In the genomic region with DNA sequence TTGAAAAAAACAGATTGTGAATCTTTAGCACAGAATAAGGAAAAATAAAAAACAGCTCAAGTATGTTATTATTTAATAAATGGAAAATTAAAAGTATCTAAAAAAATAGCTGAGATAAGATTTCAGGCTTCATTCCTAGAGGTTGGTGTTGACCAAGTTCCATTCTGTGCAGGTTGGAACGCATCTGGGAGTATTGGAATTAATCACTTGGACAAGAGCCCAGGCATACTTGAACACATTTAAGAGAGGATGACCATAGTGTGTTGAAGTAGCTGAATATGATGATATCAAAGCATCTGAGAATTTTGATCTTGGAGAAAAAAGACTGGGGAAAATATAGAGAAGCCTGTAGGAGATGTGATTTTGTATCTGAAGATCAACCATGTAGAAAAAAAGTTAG, we compare ENCODE assay signal across 37 cellular contexts. TPM values are rescaled to one million over a fixed set of nuclear protein-coding genes. Genes with fewer than 3 reads are reported as not detected.
"Had no signal": no experiment of that assay in that cellular context is flagged by ENCODE, and none has a peak within 500 bp of the region (broad histone marks: within the 10 kb centered on the region; RNA-seq: fewer than 3 reads in every experiment).

No MANE protein-coding gene starts in this region.

- H3K36me3 ChIP-seq: adrenal gland had no signal

- H3K27me3 ChIP-seq: adrenal gland had no signal

- H3K4me3 Mint-ChIP-seq: activated B cell treated with CpG ODN at 0.5 μM for 24 hours; activated CD4-positive, alpha-beta memory T cell treated with anti-CD3 and anti-CD28 coated beads for 36 hours; activated CD4-positive, alpha-beta T cell treated with anti-CD3 and anti-CD28 coated beads, Interleukin-2, amount 10 ng/mL, durations not matched to agents 24 days and 14 days; activated CD8-positive, alpha-beta T cell treated with anti-CD3 and anti-CD28 coated beads for 36 hours; activated naive CD4-positive, alpha-beta T cell treated with anti-CD3 and anti-CD28 coated beads for 36 hours; activated naive CD8-positive, alpha-beta T cell treated with anti-CD3 and anti-CD28 coated beads for 36 hours; activated T-cell treated with anti-CD3 and anti-CD28 coated beads, Interleukin-2, amount 50 U/mL, for 4 hours; activated T-cell treated with anti-CD3 and anti-CD28 coated beads, Interleukin-2, amount 50 U/mL, for 72 hours; activated T-helper 1 cell treated with anti-CD3 and anti-CD28 coated beads, Interleukin-12 subunit alpha, Interleukin-12 subunit beta, Interleukin-2, Interleukin-4 antibody, amounts not matched to agents 30 ng/mL and 10 ng/mL and 1 ng/mL, durations not matched to agents 14 hours and 24 hours and 36 hours; activated T-helper 17 cell treated with anti-CD3 and anti-CD28 coated beads, Interleukin-2, amount 50 U/mL, for 72 hours; brain; T-helper 1 cell treated with Interleukin-12 subunit alpha and Interleukin-12 subunit beta and Interleukin-4 antibody, amounts not matched to agents 30 μg/mL and 1 μg/mL, for 36 hours; T-helper 2 cell treated with Interferon-gamma antibody and Interleukin-4, amounts not matched to agents 5 μg/mL and 100 μg/mL, for 36 hours had no signal

- H3K27ac Mint-ChIP-seq: activated B cell treated with CpG ODN at 0.5 μM for 24 hours; activated CD4-positive, alpha-beta memory T cell treated with anti-CD3 and anti-CD28 coated beads for 36 hours; activated CD4-positive, alpha-beta T cell treated with anti-CD3 and anti-CD28 coated beads, Interleukin-2, amount 10 ng/mL, durations not matched to agents 24 days and 14 days; activated CD8-positive, alpha-beta T cell treated with anti-CD3 and anti-CD28 coated beads for 36 hours; activated naive CD4-positive, alpha-beta T cell treated with anti-CD3 and anti-CD28 coated beads for 36 hours; activated naive CD4-positive, alpha-beta T cell treated with anti-CD3 and anti-CD28 coated beads, Interleukin-2, amount 50 U/mL, for 72 hours; activated naive CD8-positive, alpha-beta T cell treated with anti-CD3 and anti-CD28 coated beads for 36 hours; activated T-cell treated with anti-CD3 and anti-CD28 coated beads, Interleukin-2, amount 50 U/mL, for 72 hours; activated T-helper 1 cell treated with anti-CD3 and anti-CD28 coated beads, Interleukin-12 subunit alpha, Interleukin-12 subunit beta, Interleukin-2, Interleukin-4 antibody, amounts not matched to agents 30 ng/mL and 10 ng/mL and 1 ng/mL, durations not matched to agents 14 hours and 24 hours and 36 hours; activated T-helper 17 cell treated with anti-CD3 and anti-CD28 coated beads, Interleukin-2, amount 50 U/mL, for 72 hours; brain; T-helper 1 cell treated with Interleukin-12 subunit alpha and Interleukin-12 subunit beta and Interleukin-4 antibody, amounts not matched to agents 30 μg/mL and 1 μg/mL, for 36 hours; T-helper 2 cell treated with Interferon-gamma antibody and Interleukin-4, amounts not matched to agents 5 μg/mL and 100 μg/mL, for 36 hours had no signal

- H3K36me3 Mint-ChIP-seq: activated CD4-positive, alpha-beta memory T cell treated with anti-CD3 and anti-CD28 coated beads for 36 hours; activated naive CD8-positive, alpha-beta T cell treated with anti-CD3 and anti-CD28 coated beads for 36 hours; brain had no signal

- DNase-seq: activated B cell treated with CpG ODN at 0.5 μM for 24 hours; activated CD4-positive, alpha-beta memory T cell treated with anti-CD3 and anti-CD28 coated beads for 36 hours; activated CD4-positive, alpha-beta T cell treated with anti-CD3 and anti-CD28 coated beads for 4 hours; activated CD4-positive, alpha-beta T cell treated with anti-CD3 and anti-CD28 coated beads, Interleukin-2, amount 10 ng/mL, durations not matched to agents 24 days and 14 days; activated CD4-positive, alpha-beta T cell treated with anti-CD3 and anti-CD28 coated beads, Interleukin-2, amount 50 U/mL, for 1 hour; activated CD4-positive, alpha-beta T cell treated with anti-CD3 and anti-CD28 coated beads, Interleukin-2, amount 50 U/mL, for 4 hours; activated CD4-positive, CD25-positive, alpha-beta regulatory T cell treated with anti-CD3 and anti-CD28 coated beads, Interleukin-2, amount 50 U/mL, for 72 hours; activated CD8-positive, alpha-beta memory T cell treated with anti-CD3 and anti-CD28 coated beads, Interleukin-2, amount 50 U/mL, for 4 hours; activated CD8-positive, alpha-beta T cell treated with anti-CD3 and anti-CD28 coated beads for 36 hours; activated effector memory CD4-positive, alpha-beta T cell treated with anti-CD3 and anti-CD28 coated beads, Interleukin-2, amount 50 U/mL, for 16 hours; activated gamma-delta T cell treated with Interleukin-2 at 50 U/mL for 16 hours; activated naive CD4-positive, alpha-beta T cell; activated naive CD4-positive, alpha-beta T cell treated with anti-CD3 and anti-CD28 coated beads for 36 hours; activated naive CD4-positive, alpha-beta T cell treated with anti-CD3 and anti-CD28 coated beads, Interleukin-2, amount 50 U/mL, for 16 hours; activated naive CD8-positive, alpha-beta T cell treated with anti-CD3 and anti-CD28 coated beads for 36 hours; activated T-cell treated with anti-CD3 and anti-CD28 coated beads for 4 hours; activated T-cell treated with anti-CD3 and anti-CD28 coated beads, Interleukin-2, amount 50 U/mL, for 1 hour; activated T-cell treated with anti-CD3 and anti-CD28 coated beads, Interleukin-2, amount 50 U/mL, for 4 hours; activated T-cell treated with anti-CD3 and anti-CD28 coated beads, Interleukin-2, amount 50 U/mL, for 72 hours; adrenal gland; amniotic stem cell; aorta; central memory CD4-positive, alpha-beta T cell; T-helper 1 cell; T-helper 2 cell; T-helper 9 cell had no signal

- H3K27ac ChIP-seq: adrenal gland, VCaP had no signal

- H3K27me3 Mint-ChIP-seq: activated B cell treated with CpG ODN at 0.5 μM for 24 hours; activated CD4-positive, alpha-beta memory T cell treated with anti-CD3 and anti-CD28 coated beads for 36 hours; activated CD4-positive, alpha-beta T cell treated with anti-CD3 and anti-CD28 coated beads, Interleukin-2, amount 10 ng/mL, durations not matched to agents 24 days and 14 days; activated CD8-positive, alpha-beta T cell treated with anti-CD3 and anti-CD28 coated beads for 36 hours; activated naive CD8-positive, alpha-beta T cell treated with anti-CD3 and anti-CD28 coated beads for 36 hours; activated T-helper 17 cell treated with anti-CD3 and anti-CD28 coated beads, Interleukin-2, amount 50 U/mL, for 72 hours; brain had no signal

- H3K4me1 Mint-ChIP-seq: activated B cell treated with CpG ODN at 0.5 μM for 24 hours; activated CD4-positive, alpha-beta T cell treated with anti-CD3 and anti-CD28 coated beads, Interleukin-2, amount 10 ng/mL, durations not matched to agents 24 days and 14 days; activated naive CD8-positive, alpha-beta T cell treated with anti-CD3 and anti-CD28 coated beads for 36 hours; activated T-helper 17 cell treated with anti-CD3 and anti-CD28 coated beads, Interleukin-2, amount 50 U/mL, for 72 hours had no signal

- H3K4me1 ChIP-seq: adrenal gland had no signal

- H3K9me3 Mint-ChIP-seq: activated B cell treated with CpG ODN at 0.5 μM for 24 hours; activated CD4-positive, alpha-beta memory T cell treated with anti-CD3 and anti-CD28 coated beads for 36 hours; activated CD4-positive, alpha-beta T cell treated with anti-CD3 and anti-CD28 coated beads, Interleukin-2, amount 10 ng/mL, durations not matched to agents 24 days and 14 days; activated CD8-positive, alpha-beta T cell treated with anti-CD3 and anti-CD28 coated beads for 36 hours; T-helper 1 cell treated with Interleukin-12 subunit alpha and Interleukin-12 subunit beta and Interleukin-4 antibody, amounts not matched to agents 30 μg/mL and 1 μg/mL, for 36 hours had no signal

- H3K9me3 ChIP-seq: adrenal gland had no signal

- H3K4me3 ChIP-seq: adrenal gland had no signal

- FAIRE-seq: TTC549 had no signal

RNA-seq across cellular contexts. Expression of gene VCX, which starts 54.6 kb away (rescaled TPM):
- total RNA-seq: activated B cell treated with CpG ODN at 0.5 μM for 24 hours; activated CD4-positive, alpha-beta memory T cell treated with anti-CD3 and anti-CD28 coated beads for 36 hours; activated CD4-positive, alpha-beta T cell treated with anti-CD3 and anti-CD28 coated beads, Interleukin-2, amount 10 ng/mL, durations not matched to agents 24 days and 14 days; activated CD8-positive, alpha-beta memory T cell treated with anti-CD3 and anti-CD28 coated beads for 36 hours; activated CD8-positive, alpha-beta T cell treated with anti-CD3 and anti-CD28 coated beads for 36 hours; activated naive CD4-positive, alpha-beta T cell treated with anti-CD3 and anti-CD28 coated beads for 36 hours; activated naive CD4-positive, alpha-beta T cell treated with anti-CD3 and anti-CD28 coated beads, Interleukin-2, amount 50 U/mL, for 72 hours; activated naive CD8-positive, alpha-beta T cell treated with anti-CD3 and anti-CD28 coated beads for 36 hours; activated T-cell treated with anti-CD3 and anti-CD28 coated beads, Interleukin-2, amount 50 U/mL, for 4 hours; activated T-cell treated with anti-CD3 and anti-CD28 coated beads, Interleukin-2, amount 50 U/mL, for 72 hours; activated T-helper 1 cell treated with anti-CD3 and anti-CD28 coated beads, Interleukin-12 subunit alpha, Interleukin-12 subunit beta, Interleukin-2, Interleukin-4 antibody, amounts not matched to agents 30 ng/mL and 10 ng/mL and 1 ng/mL, durations not matched to agents 14 hours and 24 hours and 36 hours; activated T-helper 17 cell treated with anti-CD3 and anti-CD28 coated beads, Interleukin-2, amount 50 U/mL, for 72 hours; adrenal gland; aorta; cardiac septum; cerebellum had no signal
- polyA plus RNA-seq: aorta had no signal
